Comparison of ENCODE assay signal across 25 cellular contexts in the genomic region with DNA sequence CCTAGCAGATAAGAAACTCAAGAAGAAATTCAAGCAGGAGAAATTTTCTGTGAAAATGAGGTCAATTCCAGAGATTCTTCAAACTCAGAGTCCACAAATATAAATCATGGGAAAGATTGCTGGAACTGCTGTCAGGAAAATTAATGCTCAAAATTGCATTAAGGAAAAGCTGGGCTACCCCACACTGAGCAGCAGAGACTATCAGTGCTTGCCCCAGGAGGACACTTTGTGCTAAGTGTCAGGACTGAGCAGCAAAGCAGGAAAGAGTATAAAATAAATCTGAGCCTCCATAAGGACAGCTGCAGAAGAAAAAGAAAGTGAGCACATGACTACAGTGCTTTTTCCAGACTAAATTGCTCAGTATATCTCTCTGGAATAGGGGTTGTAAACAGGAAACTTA.
A peak's percentile ranks its signal among the peaks of the same experiment; 100 is the strongest.
DNase-seq lines count a peak whose midpoint lies in the region; ATAC-seq and TF ChIP-seq lines count a peak whose summit lies in the region.
"Had no signal": no experiment of that assay in that cellular context is flagged by ENCODE, and none has a peak within 500 bp of the region (broad histone marks: within the 10 kb centered on the region; RNA-seq: fewer than 3 reads in every experiment).

No MANE protein-coding gene starts in this region.

- no peaks in the 10 kb centered on the region for H3K36me3 ChIP-seq in heart right ventricle
- no peaks in the 10 kb centered on the region for H3K36me3 ChIP-seq in right lobe of liver
- H3K36me3 ChIP-seq in tibial artery = no peaks in the 10 kb centered on the region
- H3K36me3 ChIP-seq in gastroesophageal sphincter = no peaks in the 10 kb centered on the region
- H3K36me3 ChIP-seq: MG63, SJSA1 had no signal

- no peak for TF ChIP-seq EP300 in gastroesophageal sphincter (IDR thresholded peaks at IDR 0.05)

- H3K27ac ChIP-seq in heart right ventricle = peak overlapping the region in 1 of 10 donors; percentile 33
- H3K27ac ChIP-seq in right lobe of liver = no peak overlapping the region
- H3K27ac ChIP-seq in tibial artery = peak overlapping the region; percentile 16 to 70
- H3K27ac ChIP-seq in gastroesophageal sphincter = no peak overlapping the region
- H3K27ac ChIP-seq: A549, SJSA1 had no signal

- intact Hi-C loops in heart right ventricle (cut with DNase I) = loop anchor here in 2 of 10 donors (5.0 kb wide), 1 partner anchor 80 kb away; a partner anchor contains a TSS
- intact Hi-C loops in left cardiac atrium (cut with DNase I) = no loop called here
- intact Hi-C loops in right lobe of liver (cut with DNase I) = no loop called here
- intact Hi-C loops in tibial artery (cut with DNase I; ENCODE audit: low total_unique reads) = no loop called here

- no peak overlapping the region for H3K4me3 ChIP-seq in heart right ventricle
- H3K4me3 ChIP-seq in right lobe of liver = no peak overlapping the region
- no peak overlapping the region for H3K4me3 ChIP-seq in tibial artery
- H3K4me3 ChIP-seq in gastroesophageal sphincter = no peak overlapping the region
- H3K4me3 ChIP-seq: A549, GM23338, MG63, SJSA1 had no signal

- DNase-seq in heart right ventricle (no peak), left cardiac atrium (no peak), amniotic epithelial cell (ENCODE audit: low read depth) (peak; percentile 5), right lobe of liver (no peak), tibial artery (no peak)
- DNase-seq: C1 segment of cervical spinal cord; CD4-positive, alpha-beta memory T cell; COR-L47; H9; IMR-90; KG1; MG63; NCI-H1105 treated with DMSO at 0.1 percent for 48 hours; NCI-H1694 treated with DMSO at 0.1 percent for 48 hours; NCI-H2171 treated with DMSO at 0.1 percent for 48 hours; NCI-H345; NCI-H510A treated with DMSO at 0.1 percent for 48 hours; NCI-H748 treated with DMSO at 0.1 percent for 48 hours; NK-92 treated with Interleukin-12 subunit alpha and Interleukin-12 subunit beta, amount 100 ng/mL, for 24 hours; PC-3 had no signal

- H3K4me1 ChIP-seq in heart right ventricle = peaks cover 0 to 33% (median 5%) of the 10 kb centered on the region in 9 donors
- H3K4me1 ChIP-seq in right lobe of liver = no peaks in the 10 kb centered on the region
- H3K4me1 ChIP-seq in tibial artery = peaks cover 0 to 55% (median 25%) of the 10 kb centered on the region in 4 donors
- peaks cover 0 to 23% (median 0%) of the 10 kb centered on the region in 3 donors for H3K4me1 ChIP-seq in gastroesophageal sphincter
- H3K4me1 ChIP-seq: A549, SJSA1 had no signal

- H3K27me3 ChIP-seq in heart right ventricle = no peaks in the 10 kb centered on the region
- H3K27me3 ChIP-seq in right lobe of liver = no peaks in the 10 kb centered on the region
- no peaks in the 10 kb centered on the region for H3K27me3 ChIP-seq in tibial artery
- no peaks in the 10 kb centered on the region for H3K27me3 ChIP-seq in gastroesophageal sphincter
- H3K27me3 ChIP-seq: SJSA1 had no signal

- H3K9me3 ChIP-seq in heart right ventricle = no peaks in the 10 kb centered on the region
- no peaks in the 10 kb centered on the region for H3K9me3 ChIP-seq in right lobe of liver
- H3K9me3 ChIP-seq in tibial artery = no peaks in the 10 kb centered on the region
- no peaks in the 10 kb centered on the region for H3K9me3 ChIP-seq in gastroesophageal sphincter
- H3K9me3 ChIP-seq: A549, MG63, SJSA1 had no signal

- TF ChIP-seq POLR2A in right lobe of liver (IDR thresholded peaks at IDR 0.05) = no peak
- TF ChIP-seq POLR2A in gastroesophageal sphincter (IDR thresholded peaks at IDR 0.05) = no peak

- TF ChIP-seq CTCF in heart right ventricle (IDR thresholded peaks at IDR 0.05) (no peak), right lobe of liver (IDR thresholded peaks at IDR 0.05) (no peak), tibial artery (IDR thresholded peaks at IDR 0.05) (no peak), gastroesophageal sphincter (IDR thresholded peaks at IDR 0.05) (no peak)

- ATAC-seq in heart right ventricle = peak in 6 of 8 donors; percentile 42 to 80 (median 73)
- ATAC-seq in left cardiac atrium = no peak
- peak; percentile 28 to 89 (median 38) for ATAC-seq in right lobe of liver
- ATAC-seq in gastroesophageal sphincter = no peak
- ATAC-seq in HG02938 (IDR thresholded peaks at IDR 0.05; ENCODE audit: unreplicated experiment) = no peak
- ATAC-seq: A549, GM23338, PC-3 had no signal

Comparison
In these comparisons a context has a peak if more than half of its experiments do, and no peak if none do; other contexts are left out.
1. ATAC-seq: peak in heart right ventricle (6 of 8) and right lobe of liver (4 of 4); none in left cardiac atrium (0 of 2), gastroesophageal sphincter (single experiment) and HG02938 (single experiment).
2. H3K27ac ChIP-seq: peak in tibial artery (2 of 2); none in right lobe of liver (0 of 3) and gastroesophageal sphincter (0 of 4).